Comparison of ENCODE assay signal across 13 cellular contexts in the genomic region with DNA sequence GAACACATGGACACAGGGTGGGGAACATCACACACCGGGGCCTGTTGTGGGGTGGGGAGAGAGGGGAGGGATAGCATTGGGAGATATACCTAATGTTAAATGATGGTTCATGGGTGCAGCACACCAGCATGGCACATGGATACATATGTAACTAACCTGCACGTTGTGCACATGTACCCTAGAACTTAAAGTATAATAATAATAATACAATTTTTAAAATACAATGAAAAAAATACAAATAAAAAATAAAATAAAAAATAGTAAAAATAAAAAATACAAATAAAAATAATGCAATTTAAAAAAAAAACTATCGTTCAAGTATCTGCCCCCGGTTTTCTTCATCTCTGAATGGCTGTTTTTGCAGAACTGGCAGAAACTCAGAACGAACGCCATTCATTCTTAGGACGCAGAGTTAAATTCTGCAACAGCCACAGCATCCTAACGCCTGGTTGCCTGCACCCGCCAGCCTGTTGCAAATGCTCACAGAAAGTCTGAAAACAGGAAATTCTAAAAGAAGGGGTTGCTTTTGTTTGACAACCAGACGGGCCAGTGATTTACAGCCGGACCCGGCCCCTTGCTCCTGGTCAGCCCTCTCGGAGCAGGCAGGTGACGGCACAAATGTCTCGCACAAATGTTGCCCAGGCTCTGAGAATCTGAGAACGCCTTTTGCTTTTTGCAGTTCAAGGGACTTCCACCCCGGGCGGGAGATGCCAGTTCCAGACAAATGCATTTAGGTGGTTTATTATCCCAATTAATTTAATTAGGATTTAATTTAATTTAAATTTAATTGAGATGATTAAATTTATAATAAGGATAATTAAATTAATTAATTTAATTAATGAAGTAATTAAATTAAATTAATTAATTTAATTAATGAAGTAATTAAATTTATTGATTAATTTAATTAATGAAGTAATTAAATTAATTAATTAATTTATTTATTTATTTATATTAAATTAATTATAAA. TPM values are rescaled to one million over a fixed set of nuclear protein-coding genes. Genes with fewer than 3 reads are reported as not detected.
A peak's percentile ranks its signal among the peaks of the same experiment; 100 is the strongest.
DNase-seq lines count a peak whose midpoint lies in the region; ATAC-seq, FAIRE-seq and TF ChIP-seq lines count a peak whose summit lies in the region.
"Had no signal": no experiment of that assay in that cellular context is flagged by ENCODE, and none has a peak within 500 bp of the region (broad histone marks: within the 10 kb centered on the region; RNA-seq: fewer than 3 reads in every experiment).

No MANE protein-coding gene starts in this region.

- ATAC-seq in K562, result no peak
- no peak for ATAC-seq in mucosa of descending colon
- ATAC-seq in GM18870 (IDR thresholded peaks at IDR 0.05; ENCODE audit: unreplicated experiment), result no peak
- ATAC-seq in HG02759 (IDR thresholded peaks at IDR 0.05; ENCODE audit: unreplicated experiment), result no peak
- ATAC-seq in HG03135 (IDR thresholded peaks at IDR 0.05; ENCODE audit: unreplicated experiment), result no peak
- ATAC-seq: effector memory CD8-positive, alpha-beta T cell had no signal

- WGBS in K562 (ENCODE audit: insufficient coverage, low coverage, missing lambda C conversion rate), result 4% methylated on average over 18 of the region's 18 CpGs
- WGBS in testis, 2 donors, result 16 to 17% methylated on average over 18 of the region's 18 CpGs

- H4K20me1 ChIP-seq in K562 (replicated peaks; ENCODE audit: control insufficient read depth, insufficient read depth, low read length), result no peaks in the 10 kb centered on the region

- H3K27me3 ChIP-seq in K562 (ENCODE audit: control insufficient read depth in 2 of 2, insufficient read depth in 2 of 2, low read length in 2 of 2) (no peaks in the 10 kb centered on the region), testis (no peaks in the 10 kb centered on the region)

- BruUV-seq in K562 (replicated peaks; lab: Mats Ljungman, UMichigan), result no TSS peak

- H3K27ac ChIP-seq in K562 (ENCODE audit: extremely low read depth, low read depth, low read length) (no peak overlapping the region), testis (no peak overlapping the region)

- no peak for FAIRE-seq in K562 (lab: Jason Lieb, UNC)
- FAIRE-seq: G401.6 had no signal

- H3K4me2 ChIP-seq in K562 (ENCODE audit: insufficient read depth, low read length), result no peak overlapping the region

- intact Hi-C loops in K562 (cut with micrococcal nuclease), result no loop called here
- intact Hi-C loops in mucosa of descending colon (cut with DNase I, micrococcal nuclease), result no loop called here
- intact Hi-C loops in testis (cut with DNase I; ENCODE audit: low total_unique reads), result no loop called here

- H3K4me1 ChIP-seq in K562 (replicated peaks in 1 of 2; ENCODE audit: control insufficient read depth in 2 of 2, insufficient read depth in 2 of 2, low read length in 2 of 2), result no peaks in the 10 kb centered on the region; a peak in 1 of 5 replicates
- no peaks in the 10 kb centered on the region for H3K4me1 ChIP-seq in mucosa of descending colon (ENCODE audit: low read depth)
- H3K4me1 ChIP-seq in testis, result no peaks in the 10 kb centered on the region

- in situ Hi-C loops in K562 (cut with MboI), result no loop called here

- TF ChIP-seq CTCF in K562 (IDR thresholded peaks at IDR 0.05 in 2 of 3, conservative IDR thresholded peaks at IDR 0.05 in 1 of 3; ENCODE audit: insufficient read depth in 2 of 3, low read depth in 1 of 3, low read length in 3 of 3), result no peak
- no peak for TF ChIP-seq CTCF in mucosa of descending colon (IDR thresholded peaks at IDR 0.05)
- TF ChIP-seq CTCF in testis (IDR thresholded peaks at IDR 0.05), result no peak

- TF ChIP-seq RAD21 in K562 (CRISPR knock-in tag; conservative IDR thresholded peaks at IDR 0.05 in 1 of 2, IDR thresholded peaks at IDR 0.05 in 1 of 2), result no peak

- no peaks in the 10 kb centered on the region for H3K9me1 ChIP-seq in K562 (ENCODE audit: control insufficient read depth, insufficient read depth, low read length)

- H3K9me3 ChIP-seq in K562 (replicated peaks; ENCODE audit: control insufficient read depth, insufficient read depth, low read depth, low read length), result no peaks in the 10 kb centered on the region
- H3K9me3 ChIP-seq in mucosa of descending colon, result no peaks in the 10 kb centered on the region
- H3K9me3 ChIP-seq in testis, result no peaks in the 10 kb centered on the region

- H3K36me3 ChIP-seq in K562 (ENCODE audit: control insufficient read depth, insufficient read depth, low read length), result no peaks in the 10 kb centered on the region
- no peaks in the 10 kb centered on the region for H3K36me3 ChIP-seq in mucosa of descending colon (ENCODE audit: low read depth)
- H3K36me3 ChIP-seq in testis (ENCODE audit: low read depth, missing control alignments), result no peaks in the 10 kb centered on the region

- POLR2A ChIA-PET in K562 (lab: Yijun Ruan, JAX), result no interaction called here

- H3K9ac ChIP-seq in K562 (ENCODE audit: insufficient read depth in 1 of 2, low read depth in 2 of 2, low read length in 2 of 2), result no peak overlapping the region

- H2AFZ ChIP-seq in K562 (ENCODE audit: low read depth, low read length), result no peak overlapping the region

- DNase-seq in D341Med (ENCODE audit: low spot score) (peak; percentile 51), GM19238 (ENCODE audit: insufficient read length, low spot score) (peak; percentile 17), K562 (ENCODE audit: extremely low read depth in 1 of 4, low spot score in 3 of 4) (peak in 1 of 4 experiments; percentile 15), mucosa of descending colon (peak in 2 of 3 donors; percentile 6 to 30), testis (no peak)
- DNase-seq: effector memory CD8-positive, alpha-beta T cell; MV-4-11; NCI-H510A; stimulated activated CD8-positive, alpha-beta memory T cell treated with anti-CD3 and anti-CD28 coated beads, Interleukin-4, amount 100 ng/mL, for 48 hours had no signal

- no peaks in the 10 kb centered on the region for H3K79me2 ChIP-seq in K562 (ENCODE audit: control insufficient read depth, insufficient read depth, low read length)

- TF ChIP-seq EP300 in K562 (IDR thresholded peaks at IDR 0.05; ENCODE audit: low read length), result no peak

- H3K4me3 ChIP-seq in K562 (no peak overlapping the region), mucosa of descending colon (no peak overlapping the region), testis (no peak overlapping the region)

- TF ChIP-seq POLR2A in K562 (conservative IDR thresholded peaks at IDR 0.05) (no peak), testis (IDR thresholded peaks at IDR 0.05) (no peak)

- CTCF ChIA-PET in K562 (lab: Yijun Ruan, JAX; ENCODE audit: low intra/inter-chr PET ratio), result no interaction called here

TF ChIP-seq in K562, 482 proteins besides CTCF, POLR2A, EP300 and RAD21 (continues in another document):
- TF ChIP-seq ETV1 (tag; conservative IDR thresholded peaks at IDR 0.05; ENCODE audit: low read depth), result no peak
- TF ChIP-seq ZNF274 (IDR thresholded peaks at IDR 0.05; ENCODE audit: borderline replicate concordance, low read depth, low read length), result peak; percentile 13; the same call in 1 of the 2 replicates
- TF ChIP-seq HOMEZ (CRISPR knock-in tag; IDR thresholded peaks at IDR 0.05), result no peak
- peak; percentile 31 for TF ChIP-seq MEIS2 (IDR thresholded peaks at IDR 0.05; ENCODE audit: partially characterized antibody)
- TF ChIP-seq KDM2B (CRISPR knock-in tag; IDR thresholded peaks at IDR 0.05), result no peak

RNA-seq across cellular contexts. Expression of gene CRLF2, which starts 47.8 kb away (rescaled TPM):
- not detected in 2 replicates for total RNA-seq in K562 (2011; cell fraction: chromatin; rRNA removed; ENCODE audit: low replicate concordance)
- not detected in 2 replicates for total RNA-seq in K562 (2011; cell fraction: nucleolus; rRNA removed)
- not detected in 2 replicates for total RNA-seq in K562 (2011; cell fraction: nucleoplasm; rRNA removed)
- total RNA-seq in K562 (2014; rRNA removed) (not detected in 2 replicates), K562 (2014; rRNA removed; fragmentation: Illumina TruSeq; extraction: Trizol) (not detected in 2 replicates), K562 (2015; rRNA removed; fragmentation: Illumina TruSeq; extraction: Trizol) (not detected in 2 replicates), K562 (2021) (not detected in 2 replicates), mucosa of descending colon (under 1 TPM in 2 of 3 donors, not detected in 1; 0.31 to 0.63 TPM), testis (under 1 TPM; 0.37 to 0.47 TPM)
- polyA plus RNA-seq in K562 (2011; rRNA removed) (not detected in 2 replicates), K562 (2014; fragmentation: Illumina TruSeq; extraction: Trizol) (not detected in 2 replicates), K562 (2014; fragmentation: Nextera tagmentation; extraction: Ambion mirVana) (not detected), K562 (2014; rRNA removed) (not detected in 2 replicates), testis (ENCODE audit: insufficient read depth, low read depth, low replicate concordance) (not detected)
- polyA plus RNA-seq in K562 (2011; cell fraction: cytosol; rRNA removed), result not detected in 2 replicates
- not detected in 2 replicates for polyA plus RNA-seq in K562 (2011; cell fraction: nucleus; rRNA removed)
- not detected in 2 replicates for polyA plus RNA-seq in K562 (2012)
- not detected in 2 replicates for polyA minus RNA-seq in K562 (2011; rRNA and poly(A)+ RNA removed)
- polyA minus RNA-seq in K562 (2011; cell fraction: cytosol; rRNA and poly(A)+ RNA removed), result not detected in 2 replicates
- not detected in 2 replicates for polyA minus RNA-seq in K562 (2011; cell fraction: nucleus; rRNA and poly(A)+ RNA removed)
